Comparison of ENCODE assay signal across 34 cellular contexts in genomic region chr17:66146394-66146793, GRCh38.
"Had no signal": no experiment of that assay in that cellular context is flagged by ENCODE, and none has a peak within 500 bp of the region (broad histone marks: within the 10 kb centered on the region; RNA-seq: fewer than 3 reads in every experiment).

No MANE protein-coding gene starts in this region.

- H3K4me3 Mint-ChIP-seq: activated B cell treated with CpG ODN at 0.5 μM for 24 hours; activated CD8-positive, alpha-beta T cell treated with anti-CD3 and anti-CD28 coated beads for 36 hours; activated naive CD8-positive, alpha-beta T cell; activated T-cell treated with anti-CD3 and anti-CD28 coated beads, Interleukin-2, amount 50 U/mL, for 4 hours; activated T-helper 17 cell treated with anti-CD3 and anti-CD28 coated beads, Interleukin-2, amount 50 U/mL, for 72 hours; T-helper 17 cell; T-helper 2 cell treated with Interferon-gamma antibody and Interleukin-4, amounts not matched to agents 5 μg/mL and 100 μg/mL, for 36 hours had no signal

- H3K4me1 ChIP-seq: esophagus squamous epithelium, gastrocnemius medialis, heart left ventricle had no signal

- H3K27ac ChIP-seq: brain microvascular endothelial cell, epithelial cell of prostate, esophagus squamous epithelium, gastrocnemius medialis, heart left ventricle, WERI-Rb-1 had no signal

- ATAC-seq: activated CD4-positive, CD25-positive, alpha-beta regulatory T cell treated with anti-CD3 and anti-CD28 coated beads, Interleukin-2, amount 50 U/mL, for 24 hours; activated CD8-positive, alpha-beta T cell treated with anti-CD3 and anti-CD28 coated beads for 36 hours; activated T-cell treated with anti-CD3 and anti-CD28 coated beads, Interleukin-2, amount 50 U/mL, for 4 hours; activated T-helper 17 cell treated with anti-CD3 and anti-CD28 coated beads, Interleukin-2, amount 50 U/mL, for 72 hours; gastrocnemius medialis; heart left ventricle; T-helper 17 cell had no signal

- H3K9me3 ChIP-seq: esophagus squamous epithelium, gastrocnemius medialis, heart left ventricle had no signal

- H3K4me3 ChIP-seq: esophagus squamous epithelium, gastrocnemius medialis, heart left ventricle had no signal

- H3K4me1 Mint-ChIP-seq: activated T-helper 17 cell treated with anti-CD3 and anti-CD28 coated beads, Interleukin-2, amount 50 U/mL, for 72 hours had no signal

- H3K27me3 Mint-ChIP-seq: activated B cell treated with CpG ODN at 0.5 μM for 24 hours; activated naive CD8-positive, alpha-beta T cell; activated T-helper 17 cell treated with anti-CD3 and anti-CD28 coated beads, Interleukin-2, amount 50 U/mL, for 72 hours; T-helper 17 cell had no signal

- H3K27ac Mint-ChIP-seq: activated B cell treated with CpG ODN at 0.5 μM for 24 hours; activated CD8-positive, alpha-beta T cell treated with anti-CD3 and anti-CD28 coated beads for 36 hours; activated naive CD8-positive, alpha-beta T cell; activated T-helper 17 cell treated with anti-CD3 and anti-CD28 coated beads, Interleukin-2, amount 50 U/mL, for 72 hours; T-helper 17 cell; T-helper 2 cell treated with Interferon-gamma antibody and Interleukin-4, amounts not matched to agents 5 μg/mL and 100 μg/mL, for 36 hours had no signal

- DNase-seq: activated B cell treated with CpG ODN at 0.5 μM for 24 hours; activated CD4-positive, alpha-beta T cell treated with anti-CD3 and anti-CD28 coated beads for 48 hours; activated CD4-positive, alpha-beta T cell treated with anti-CD3 and anti-CD28 coated beads, Interleukin-2, amount 50 U/mL, for 1 hour; activated CD4-positive, alpha-beta T cell treated with anti-CD3 and anti-CD28 coated beads, Interleukin-2, amount 50 U/mL, for 48 hours; activated CD8-positive, alpha-beta memory T cell treated with anti-CD3 and anti-CD28 coated beads for 24 hours; activated CD8-positive, alpha-beta T cell treated with anti-CD3 and anti-CD28 coated beads for 36 hours; activated effector memory CD4-positive, alpha-beta T cell treated with Interleukin-2 at 50 U/mL for 16 hours; activated gamma-delta T cell treated with Interleukin-2 at 50 U/mL for 16 hours; activated naive CD4-positive, alpha-beta T cell treated with anti-CD3 and anti-CD28 coated beads, Interleukin-2, amount 50 U/mL, for 16 hours; activated naive CD4-positive, alpha-beta T cell treated with Interleukin-2 at 50 U/mL for 16 hours; activated T-cell treated with anti-CD3 and anti-CD28 coated beads, Interleukin-2, amount 50 U/mL, for 4 hours; amniotic stem cell; anterior cingulate cortex; brain microvascular endothelial cell; cortex of kidney; dermis blood vessel endothelial cell; effector CD4-positive, alpha-beta T cell; esophagus squamous epithelium; gastrocnemius medialis; glutamatergic neuron; heart left ventricle; T-helper 17 cell; T1000; WERI-Rb-1 had no signal

- H3K9me3 Mint-ChIP-seq: activated B cell treated with CpG ODN at 0.5 μM for 24 hours; activated CD8-positive, alpha-beta T cell treated with anti-CD3 and anti-CD28 coated beads for 36 hours; activated T-cell treated with anti-CD3 and anti-CD28 coated beads, Interleukin-2, amount 50 U/mL, for 4 hours; activated T-helper 17 cell treated with anti-CD3 and anti-CD28 coated beads, Interleukin-2, amount 50 U/mL, for 72 hours; T-helper 2 cell treated with Interferon-gamma antibody and Interleukin-4, amounts not matched to agents 5 μg/mL and 100 μg/mL, for 36 hours had no signal

- FAIRE-seq: astrocyte, bronchial epithelial cell, colon, endometrium, endothelial cell of umbilical vein had no signal

- H3K27me3 ChIP-seq: brain microvascular endothelial cell, esophagus squamous epithelium, gastrocnemius medialis, heart left ventricle had no signal

- H3K36me3 ChIP-seq: brain microvascular endothelial cell, esophagus squamous epithelium, gastrocnemius medialis, WERI-Rb-1 had no signal
